Comparison of ENCODE assay signal across 16 cellular contexts in genomic region chr11:10410844-10411200, GRCh38. TPM values are rescaled to one million over a fixed set of nuclear protein-coding genes. Genes with fewer than 3 reads are reported as not detected.
A peak's percentile ranks its signal among the peaks of the same experiment; 100 is the strongest.
DNase-seq lines count a peak whose midpoint lies in the region; ATAC-seq and TF ChIP-seq lines count a peak whose summit lies in the region.
"Had no signal": no experiment of that assay in that cellular context is flagged by ENCODE, and none has a peak within 500 bp of the region (broad histone marks: within the 10 kb centered on the region; RNA-seq: fewer than 3 reads in every experiment).

No MANE protein-coding gene starts in this region.

- no peak overlapping the region for H4K12ac ChIP-seq in trophoblast cell (ENCODE audit: low read depth, low read length)

- H3K14ac ChIP-seq in IMR-90 (replicated peaks; ENCODE audit: low read depth, low read length) (no peak overlapping the region), trophoblast cell (ENCODE audit: low read length) (no peak overlapping the region)

- intact Hi-C loops in activated CD4-positive, alpha-beta T cell treated with anti-CD3 and anti-CD28 coated beads, Interleukin-2, amount 10 ng/mL, durations not matched to agents 24 days and 14 days (cut with micrococcal nuclease): loop anchor here (5.0 kb wide), 1 partner anchor 46 kb away; the partner anchor contains the start of gene AMPD3
- intact Hi-C loops in IMR-90 (cut with micrococcal nuclease) (no loop called here), Caco-2 (cut with micrococcal nuclease; ENCODE audit: unreplicated experiment) (no loop called here)

- no peak overlapping the region for H2AFZ ChIP-seq in IMR-90 (replicated peaks; ENCODE audit: low read length, poor library complexity)
- H2AFZ ChIP-seq in trophoblast cell (ENCODE audit: insufficient read depth, low read length, poor library complexity): no peak overlapping the region

- H2BK120ac ChIP-seq in IMR-90 (ENCODE audit: low read depth, low read length) (peak overlapping the region; percentile 7; the same call in 1 of the 2 replicates), trophoblast cell (ENCODE audit: insufficient read depth, low read length, poor library complexity) (no peak overlapping the region)

- no peak overlapping the region for H3K56ac ChIP-seq in IMR-90 (ENCODE audit: extremely low read depth, insufficient read depth, low read length)

- no peak for TF ChIP-seq POLR2A in IMR-90 (IDR thresholded peaks at IDR 0.05; ENCODE audit: low read depth, low read length)

- no peak overlapping the region for H3K4me3 Mint-ChIP-seq in activated CD4-positive, alpha-beta T cell treated with anti-CD3 and anti-CD28 coated beads, Interleukin-2, amount 10 ng/mL, durations not matched to agents 24 days and 14 days
- no peak overlapping the region for H3K4me3 Mint-ChIP-seq in Caco-2 (ENCODE audit: unreplicated experiment)
- H3K4me3 Mint-ChIP-seq: B cell; CD14-positive monocyte; CD8-positive, alpha-beta T cell; HFFc6 had no signal

- no peak overlapping the region for H3K27ac Mint-ChIP-seq in activated CD4-positive, alpha-beta T cell treated with anti-CD3 and anti-CD28 coated beads, Interleukin-2, amount 10 ng/mL, durations not matched to agents 24 days and 14 days
- H3K27ac Mint-ChIP-seq in Caco-2 (ENCODE audit: unreplicated experiment): no peak overlapping the region
- H3K27ac Mint-ChIP-seq: B cell; CD14-positive monocyte; CD8-positive, alpha-beta T cell; HFFc6 had no signal

- H3K4me2 ChIP-seq in IMR-90 (ENCODE audit: low read depth, low read length) (no peak overlapping the region), trophoblast cell (ENCODE audit: low read length) (no peak overlapping the region)

- DNase-seq in activated CD4-positive, alpha-beta T cell treated with anti-CD3 and anti-CD28 coated beads, Interleukin-2, amount 10 ng/mL, durations not matched to agents 24 days and 14 days: peak; percentile 48
- DNase-seq in activated CD4-positive, alpha-beta T cell treated with anti-CD3 and anti-CD28 coated beads, Interleukin-2, amount 50 U/mL, for 4 hours: no peak
- DNase-seq in IMR-90 (no peak), ecto neural progenitor cell (ENCODE audit: low spot score) (peak; percentile 33), trophoblast cell (peak; percentile 81 to 86), Caco-2 (no peak), NCI-H146 treated with DMSO at 0.1 percent for 48 hours (lab: John Stamatoyannopoulos, UW; ENCODE audit: unreplicated experiment) (no peak), HEK293T (ENCODE audit: extremely low spot score) (no peak)
- DNase-seq: 8988T; CD8-positive, alpha-beta T cell; COR-L47; DMS 273 treated with DMSO at 0.1 percent for 48 hours; HFFc6 had no signal

- H2BK15ac ChIP-seq in IMR-90 (ENCODE audit: low read depth, low read length): no peak overlapping the region

- H4K5ac ChIP-seq in IMR-90 (ENCODE audit: low read depth, low read length): no peak overlapping the region

- no peak overlapping the region for H2BK20ac ChIP-seq in IMR-90 (ENCODE audit: low read depth, low read length)

- H3K27ac ChIP-seq in IMR-90 (ENCODE audit: insufficient read depth, low read length) (no peak overlapping the region), trophoblast cell (ENCODE audit: low read depth, low read length) (peak overlapping the region; percentile 30)

- H3K36me3 Mint-ChIP-seq in activated CD4-positive, alpha-beta T cell treated with anti-CD3 and anti-CD28 coated beads, Interleukin-2, amount 10 ng/mL, durations not matched to agents 24 days and 14 days (ENCODE audit: low read depth): no peaks in the 10 kb centered on the region
- peaks cover 11% of the 10 kb centered on the region for H3K36me3 Mint-ChIP-seq in Caco-2 (ENCODE audit: insufficient read depth, unreplicated experiment)
- H3K36me3 Mint-ChIP-seq: CD14-positive monocyte; CD8-positive, alpha-beta T cell had no signal

- H4K20me1 ChIP-seq in IMR-90 (ENCODE audit: insufficient read depth, low read length): no peaks in the 10 kb centered on the region

- H2BK5ac ChIP-seq in IMR-90 (ENCODE audit: low read depth, low read length, poor library complexity, severe bottlenecking) (no peak overlapping the region), trophoblast cell (ENCODE audit: low read depth, low read length, poor library complexity) (peak overlapping the region; percentile 16)

- H3K9ac ChIP-seq in IMR-90 (ENCODE audit: low read depth, low read length): no peak overlapping the region
- no peak overlapping the region for H3K9ac ChIP-seq in trophoblast cell (ENCODE audit: low read length)

- no peak overlapping the region for H2BK12ac ChIP-seq in trophoblast cell (ENCODE audit: low read length)

- no peak for TF ChIP-seq CTCF in IMR-90 (conservative IDR thresholded peaks at IDR 0.05; ENCODE audit: low read depth, low read length)
- no peak for TF ChIP-seq CTCF in Caco-2 (IDR thresholded peaks at IDR 0.05; ENCODE audit: insufficient read depth in 1 of 2, low read depth in 1 of 2, low read length in 1 of 2, severe bottlenecking in 1 of 2, unreplicated experiment in 1 of 2)

- WGBS in IMR-90 (ENCODE audit: extremely low coverage in 2 of 2, insufficient read length in 1 of 2), 2 experiments: 78% methylated on average over 2 of the region's 2 CpGs; no CpG with 5 or more reads in 1 of the 2 experiments
- no CpG with 5 or more reads among the region's 2 CpGs for WGBS in trophoblast cell (ENCODE audit: extremely low coverage, insufficient coverage, insufficient read length)

- H3K4me3 ChIP-seq in IMR-90 (ENCODE audit: insufficient read depth, low read depth, low read length) (no peak overlapping the region), trophoblast cell (ENCODE audit: low read depth, low read length) (no peak overlapping the region), Caco-2 (ENCODE audit: low read depth, low read length) (no peak overlapping the region)
- H3K4me3 ChIP-seq: HAP-1 had no signal

- dilution Hi-C loops in IMR-90 (cut with HindIII; ENCODE audit: low sequenced_read_pairs, unreplicated experiment): no loop called here

- no peaks in the 10 kb centered on the region for H3K9me3 Mint-ChIP-seq in activated CD4-positive, alpha-beta T cell treated with anti-CD3 and anti-CD28 coated beads, Interleukin-2, amount 10 ng/mL, durations not matched to agents 24 days and 14 days
- H3K9me3 Mint-ChIP-seq in Caco-2 (ENCODE audit: unreplicated experiment): peaks cover 14% of the 10 kb centered on the region
- H3K9me3 Mint-ChIP-seq: CD8-positive, alpha-beta T cell; HFFc6 had no signal

- H3K9me3 ChIP-seq in IMR-90 (ENCODE audit: control insufficient read depth, insufficient read depth, low read length): no peaks in the 10 kb centered on the region
- H3K9me3 ChIP-seq in trophoblast cell (ENCODE audit: insufficient read depth, low read depth, low read length): no peaks in the 10 kb centered on the region
- no peaks in the 10 kb centered on the region for H3K9me3 ChIP-seq in Caco-2
- H3K9me3 ChIP-seq: HAP-1 had no signal

- H2AK5ac ChIP-seq in IMR-90 (ENCODE audit: low read depth, low read length) (0 out of 2 replicates have a peak overlapping the region, but pooled peaks have one; percentile 13), trophoblast cell (ENCODE audit: low read length) (no peak overlapping the region)

- in situ Hi-C loops in IMR-90 (cut with MboI; ENCODE audit: low sequenced_read_pairs): loop anchor here (5.0 kb wide), 1 partner anchor 81 kb away; no protein-coding TSS in a partner anchor

- no peak for TF ChIP-seq RAD21 in IMR-90 (IDR thresholded peaks at IDR 0.05; ENCODE audit: low read length)

- H3K23ac ChIP-seq in IMR-90 (ENCODE audit: low read depth, low read length) (no peak overlapping the region), trophoblast cell (ENCODE audit: low read length) (no peak overlapping the region)

- no peak overlapping the region for H2AK9ac ChIP-seq in IMR-90 (replicated peaks; ENCODE audit: low read depth, low read length, poor library complexity)

- no peak overlapping the region for H3K18ac ChIP-seq in IMR-90 (ENCODE audit: low read depth, low read length)
- no peak overlapping the region for H3K18ac ChIP-seq in trophoblast cell (ENCODE audit: low read length)

- peaks cover 15% of the 10 kb centered on the region for H3K4me1 ChIP-seq in IMR-90 (ENCODE audit: control insufficient read depth, insufficient read depth, low read length)
- H3K4me1 ChIP-seq in trophoblast cell (ENCODE audit: control insufficient read depth in 1 of 2, insufficient read depth in 2 of 2, low read length in 2 of 2): no peaks in the 10 kb centered on the region
- peaks cover 10% of the 10 kb centered on the region for H3K4me1 ChIP-seq in Caco-2

- H3K4ac ChIP-seq in IMR-90 (ENCODE audit: low read depth, low read length): no peak overlapping the region
- no peak overlapping the region for H3K4ac ChIP-seq in trophoblast cell (ENCODE audit: low read depth, low read length)

- peaks cover 16% of the 10 kb centered on the region for H3K9me1 ChIP-seq in IMR-90 (ENCODE audit: insufficient read depth, low read length)

- H4K8ac ChIP-seq in IMR-90 (ENCODE audit: low read depth in 2 of 2, low read length in 2 of 2) (no peak overlapping the region), trophoblast cell (ENCODE audit: low read depth, low read length) (no peak overlapping the region)

- no peaks in the 10 kb centered on the region for H3K36me3 ChIP-seq in IMR-90 (ENCODE audit: control insufficient read depth, insufficient read depth, low read length)
- no peaks in the 10 kb centered on the region for H3K36me3 ChIP-seq in trophoblast cell (ENCODE audit: control insufficient read depth in 1 of 2, insufficient read depth in 2 of 2, low read length in 2 of 2)
- H3K36me3 ChIP-seq in Caco-2 (ENCODE audit: control insufficient read depth, insufficient read depth, low read length): no peaks in the 10 kb centered on the region
- H3K36me3 ChIP-seq: HAP-1 had no signal

- H3K27me3 ChIP-seq in IMR-90 (ENCODE audit: control insufficient read depth, insufficient read depth, low read length): no peaks in the 10 kb centered on the region
- H3K27me3 ChIP-seq in trophoblast cell (ENCODE audit: insufficient read depth, low read length): no peaks in the 10 kb centered on the region
- H3K27me3 ChIP-seq in Caco-2 (replicated peaks; ENCODE audit: control insufficient read depth, insufficient read depth, low read length): no peaks in the 10 kb centered on the region

- ATAC-seq in IMR-90 (ENCODE audit: low read depth): no peak
- ATAC-seq: CD8-positive, alpha-beta T cell had no signal

- no peaks in the 10 kb centered on the region for H3K79me2 ChIP-seq in trophoblast cell (ENCODE audit: control insufficient read depth, insufficient read depth, low read length, poor library complexity)

- H3K79me1 ChIP-seq in IMR-90 (ENCODE audit: low read depth in 1 of 2, low read length in 2 of 2) (no peaks in the 10 kb centered on the region), trophoblast cell (ENCODE audit: low read length) (peaks cover 8% of the 10 kb centered on the region)

- POLR2A ChIA-PET in IMR-90 (lab: Charles Lee; ENCODE audit: unreplicated experiment): no interaction called here
- POLR2A ChIA-PET in Caco-2 (lab: Charles Lee): no interaction called here
- POLR2A ChIA-PET in HEK293T (lab: Yijun Ruan, JAX): interaction anchor here (0.6 kb wide), 1 partner anchor 8 kb away, joined by 3 read pairs; no protein-coding TSS in a partner anchor

- BruUV-seq in IMR-90 (replicated peaks; lab: Mats Ljungman, UMichigan) (no TSS peak), Caco-2 (replicated peaks; lab: Mats Ljungman, UMichigan) (no TSS peak)

- peaks cover 8% of the 10 kb centered on the region for H3K27me3 Mint-ChIP-seq in activated CD4-positive, alpha-beta T cell treated with anti-CD3 and anti-CD28 coated beads, Interleukin-2, amount 10 ng/mL, durations not matched to agents 24 days and 14 days
- no peaks in the 10 kb centered on the region for H3K27me3 Mint-ChIP-seq in Caco-2 (ENCODE audit: insufficient read depth, unreplicated experiment)
- H3K27me3 Mint-ChIP-seq: B cell had no signal

- H4K91ac ChIP-seq in IMR-90 (ENCODE audit: insufficient read depth, low read depth, low read length) (no peak overlapping the region), trophoblast cell (ENCODE audit: low read depth, low read length) (no peak overlapping the region)

- CTCF ChIA-PET in IMR-90 (lab: Yijun Ruan, JAX) (no interaction called here), Caco-2 (lab: Charles Lee) (interaction anchor here (0.5 kb wide), 1 partner anchor 324 kb away, joined by 3 read pairs; no protein-coding TSS in a partner anchor), HEK293T (lab: Yijun Ruan, JAX) (no interaction called here)

- peaks cover 36% of the 10 kb centered on the region for H3K4me1 Mint-ChIP-seq in activated CD4-positive, alpha-beta T cell treated with anti-CD3 and anti-CD28 coated beads, Interleukin-2, amount 10 ng/mL, durations not matched to agents 24 days and 14 days
- H3K4me1 Mint-ChIP-seq in Caco-2 (ENCODE audit: low read depth, unreplicated experiment): peaks cover 13% of the 10 kb centered on the region

RNA-seq across cellular contexts. Expression of gene AMPD3, which starts 44.2 kb away (rescaled TPM):
- total RNA-seq in activated CD4-positive, alpha-beta T cell treated with anti-CD3 and anti-CD28 coated beads, Interleukin-2, amount 10 ng/mL, durations not matched to agents 24 days and 14 days: 14.5 and 18.3 TPM in 2 replicates
- total RNA-seq in IMR-90 (2012; rRNA removed): 8.1 and 8.6 TPM in 2 replicates
- 10.8 and 12.1 TPM in 2 replicates for polyA plus RNA-seq in IMR-90 (2012; rRNA removed)
- polyA plus RNA-seq in IMR-90 (2012; cell fraction: cytosol; rRNA removed): 7.4 and 13.3 TPM in 2 replicates
- polyA plus RNA-seq in IMR-90 (2012; cell fraction: nucleus; rRNA removed; ENCODE audit: low replicate concordance): 19.2 and 26.6 TPM in 2 replicates
- 2.4 and 2.7 TPM in 2 replicates for polyA plus RNA-seq in trophoblast cell (2013)
- 10.5 and 13.4 TPM in 2 replicates for total RNA-seq in Caco-2 (2022)

Comparison
In these comparisons a context has a peak if more than half of its experiments do, and no peak if none do; other contexts are left out.
1. DNase-seq: peak in activated CD4-positive, alpha-beta T cell treated with anti-CD3 and anti-CD28 coated beads, Interleukin-2, amount 10 ng/mL, durations not matched to agents 24 days and 14 days (single experiment), ecto neural progenitor cell (single experiment) and trophoblast cell (2 of 2); none in activated CD4-positive, alpha-beta T cell treated with anti-CD3 and anti-CD28 coated beads, Interleukin-2, amount 50 U/mL, for 4 hours (0 of 2), IMR-90 (single experiment), Caco-2 (0 of 2), NCI-H146 treated with DMSO at 0.1 percent for 48 hours (single experiment) and HEK293T (single experiment).